In genomic region chr17:4709794-4710692, GRCh38 we compare ENCODE assay signal across 8 cellular contexts. TPM values are rescaled to one million over a fixed set of nuclear protein-coding genes. Genes with fewer than 3 reads are reported as not detected.
DNase-seq lines count a peak whose midpoint lies in the region; ATAC-seq and TF ChIP-seq lines count a peak whose summit lies in the region.

Gene ARRB2 (plus strand): TSS chr17:4710632. CDS start chr17:4710722, 90 bp downstream.

- H3K36me3 ChIP-seq in heart left ventricle (no peaks in the 10 kb centered on the region), upper lobe of left lung (no peaks in the 10 kb centered on the region)

- peaks cover 0 to 42% (median 11%) of the 10 kb centered on the region in 12 donors for H3K4me1 ChIP-seq in heart left ventricle
- H3K4me1 ChIP-seq in upper lobe of left lung, result peaks cover 15 to 47% (median 35%) of the 10 kb centered on the region in 4 donors

- ATAC-seq in HG02798 (IDR thresholded peaks at IDR 0.05; ENCODE audit: poor library complexity, unreplicated experiment), result peak; percentile 90
- ATAC-seq in heart left ventricle, result peak; percentile 95
- ATAC-seq in upper lobe of left lung (ENCODE audit: low FRiP score in 2 of 2), result peak; percentile 95 to 96

- TF ChIP-seq EP300 in upper lobe of left lung (IDR thresholded peaks at IDR 0.05), result no peak

- H3K27ac ChIP-seq in adipose tissue (ENCODE audit: low read depth, low read length) (peak within 1 kb of the TSS; percentile 51), heart left ventricle (peak within 1 kb of the TSS; percentile 33 to 94 (median 77)), upper lobe of left lung (peak within 1 kb of the TSS; percentile 92 to 95 (median 93))

- intact Hi-C loops in heart left ventricle (cut with DNase I), result loop anchor here in 7 of 10 donors (1.0 to 5.0 kb wide), 8 partner anchors 21 to 182 kb away; partner anchors contain the start of genes GLTPD2 (in 3 of the 7), MED11 (in 3 of the 7) and VMO1 (in 2 of the 7)
- intact Hi-C loops in posterior cingulate gyrus (cut with DNase I), result loop anchor here (1.0 to 5.0 kb wide), 3 partner anchors 21 to 187 kb away; partner anchors contain the start of genes C17orf107 and MED11

- 0 to 1% (median 1%) methylated on average over 21 to 67 of the region's 67 CpGs for WGBS in adipose tissue, 3 donors
- WGBS in heart left ventricle, 4 donors, result 1% methylated on average over 44 to 67 of the region's 67 CpGs
- 0 to 1% methylated on average over 34 to 57 of the region's 67 CpGs for WGBS in upper lobe of left lung, 2 donors

- H3K4me3 ChIP-seq in GM12875 (ENCODE audit: low read depth, low read length), result peak within 1 kb of the TSS; percentile 87
- H3K4me3 ChIP-seq in heart left ventricle, result peak within 1 kb of the TSS; percentile 47 to 93 (median 72)
- H3K4me3 ChIP-seq in upper lobe of left lung, result peak within 1 kb of the TSS; percentile 60 to 98 (median 68)

- TF ChIP-seq POLR2A in heart left ventricle (IDR thresholded peaks at IDR 0.05), result peak in 1 of 2 donors; percentile 65
- TF ChIP-seq POLR2A in upper lobe of left lung (IDR thresholded peaks at IDR 0.05), result peak in 2 of 4 donors; percentile 54 to 92

- DNase-seq in NCI-H1436 (lab: John Stamatoyannopoulos, UW), result peak; percentile 98
- peak; percentile 98 for DNase-seq in T follicular helper cell (ENCODE audit: low read depth)
- peak; percentile 97 to 100 (median 98) for DNase-seq in heart left ventricle
- peak; percentile 95 to 100 (median 99) for DNase-seq in posterior cingulate gyrus
- peak; percentile 99 to 100 for DNase-seq in upper lobe of left lung

- no peaks in the 10 kb centered on the region for H3K9me3 ChIP-seq in heart left ventricle
- H3K9me3 ChIP-seq in upper lobe of left lung, result no peaks in the 10 kb centered on the region

- peak; percentile 72 for TF ChIP-seq CTCF in GM12875 (IDR thresholded peaks at IDR 0.05; ENCODE audit: borderline replicate concordance, insufficient read depth, low read depth, low read length)
- TF ChIP-seq CTCF in heart left ventricle (IDR thresholded peaks at IDR 0.05), result peak; percentile 37 to 80 (median 61)
- TF ChIP-seq CTCF in upper lobe of left lung (IDR thresholded peaks at IDR 0.05), result peak; percentile 50 to 90 (median 84)

- H3K27me3 ChIP-seq in heart left ventricle (no peaks in the 10 kb centered on the region), upper lobe of left lung (no peaks in the 10 kb centered on the region)

RNA-seq across cellular contexts. Expression of gene ARRB2, which starts in this region (rescaled TPM):
- polyA plus RNA-seq in adipose tissue (10 to 100 TPM in 2 of 3 donors, 1 to 10 TPM in 1; 6.6 to 72.4 (median 43.6) TPM), heart left ventricle (10 to 100 TPM; 17.1 to 24.8 TPM)
- total RNA-seq in heart left ventricle (10 to 100 TPM; 10.9 to 87.6 (median 23.0) TPM), upper lobe of left lung (100 to 1,000 TPM in 5 of 6 donors, 10 to 100 TPM in 1; 67.3 to 336 (median 176) TPM)

Comparison
In these comparisons a context has a peak if more than half of its experiments do, and no peak if none do; other contexts are left out.
1. Peak in every context shown above with its lines: DNase-seq, ATAC-seq, H3K4me3 ChIP-seq and H3K27ac ChIP-seq.